9 cellular contexts compared by ENCODE assay signal in genomic region chr4:151031831-151032605, GRCh38. TPM values are rescaled to one million over a fixed set of nuclear protein-coding genes. Genes with fewer than 3 reads are reported as not detected.
A peak's percentile ranks its signal among the peaks of the same experiment; 100 is the strongest.
DNase-seq lines count a peak whose midpoint lies in the region; ATAC-seq and TF ChIP-seq lines count a peak whose summit lies in the region.
"Had no signal": no experiment of that assay in that cellular context is flagged by ENCODE, and none has a peak within 500 bp of the region (broad histone marks: within the 10 kb centered on the region; RNA-seq: fewer than 3 reads in every experiment).

No MANE protein-coding gene starts in this region.

- no peaks in the 10 kb centered on the region for H3K36me3 Mint-ChIP-seq in WTC11

- WGBS in upper lobe of left lung, 2 donors: 58 to 60% methylated on average over 11 to 12 of the region's 12 CpGs
- WGBS in testis, 2 donors: 52 to 61% methylated on average over 12 of the region's 12 CpGs

- H3K9me3 ChIP-seq in upper lobe of left lung (no peaks in the 10 kb centered on the region), testis (no peaks in the 10 kb centered on the region)
- H3K9me3 ChIP-seq: left lung had no signal

- intact Hi-C loops in testis (cut with DNase I; ENCODE audit: low total_unique reads): no loop called here

- peak; percentile 56 for ATAC-seq in GM18511 (IDR thresholded peaks at IDR 0.05; ENCODE audit: unreplicated experiment)
- peak; percentile 64 for ATAC-seq in HG02852 (IDR thresholded peaks at IDR 0.05; ENCODE audit: unreplicated experiment)
- ATAC-seq in WTC11: peak; percentile 52
- ATAC-seq in upper lobe of left lung (ENCODE audit: low FRiP score in 2 of 2): no peak
- ATAC-seq: left lung had no signal

- H3K4me1 ChIP-seq in upper lobe of left lung (no peaks in the 10 kb centered on the region), testis (no peaks in the 10 kb centered on the region)
- H3K4me1 ChIP-seq: left lung had no signal

- TF ChIP-seq POLR2A in upper lobe of left lung (IDR thresholded peaks at IDR 0.05) (no peak), testis (IDR thresholded peaks at IDR 0.05) (no peak)

- H3K27me3 ChIP-seq in upper lobe of left lung (no peaks in the 10 kb centered on the region), testis (no peaks in the 10 kb centered on the region)
- H3K27me3 ChIP-seq: left lung had no signal

- DNase-seq in WTC11 (ENCODE audit: low spot score) (no peak), iris pigment epithelial cell (ENCODE audit: low read depth) (peak; percentile 73), upper lobe of left lung (no peak), substantia nigra (lab: John Stamatoyannopoulos, UW) (no peak), testis (no peak), NCI-H774 (lab: John Stamatoyannopoulos, UW) (no peak)

- no peaks in the 10 kb centered on the region for H3K36me3 ChIP-seq in upper lobe of left lung
- H3K36me3 ChIP-seq in testis (ENCODE audit: low read depth, missing control alignments): no peaks in the 10 kb centered on the region
- H3K36me3 ChIP-seq: left lung had no signal

- peak overlapping the region; percentile 11 for H3K27ac Mint-ChIP-seq in WTC11

- peak overlapping the region in 1 of 4 donors; percentile 7 for H3K4me3 ChIP-seq in upper lobe of left lung
- no peak overlapping the region for H3K4me3 ChIP-seq in testis
- H3K4me3 ChIP-seq: left lung had no signal

- H3K4me3 Mint-ChIP-seq in WTC11: no peak overlapping the region

- H3K9me3 Mint-ChIP-seq in WTC11: no peaks in the 10 kb centered on the region

- H3K4me1 Mint-ChIP-seq in WTC11: peaks cover 19% of the 10 kb centered on the region

- CTCF ChIA-PET in WTC11 (lab: Charles Lee): interaction anchor here (0.5 to 1.3 kb wide), 3 partner anchors 14 to 1674 kb away, joined by 3 to 4 read pairs (median 3); no protein-coding TSS in a partner anchor

- TF ChIP-seq CTCF in WTC11 (IDR thresholded peaks at IDR 0.05): no peak
- no peak for TF ChIP-seq CTCF in upper lobe of left lung (IDR thresholded peaks at IDR 0.05)
- TF ChIP-seq CTCF in testis (IDR thresholded peaks at IDR 0.05): no peak

- POLR2A ChIA-PET in WTC11 (lab: Charles Lee): interaction anchor here (1.0 kb wide), 1 partner anchor 16 kb away, joined by 5 read pairs; no protein-coding TSS in a partner anchor

- H3K27ac ChIP-seq in upper lobe of left lung: no peak overlapping the region
- no peak overlapping the region for H3K27ac ChIP-seq in substantia nigra (ENCODE audit: low read depth, low read length, poor library complexity, severe bottlenecking)
- no peak overlapping the region for H3K27ac ChIP-seq in testis
- H3K27ac ChIP-seq: left lung had no signal

- TF ChIP-seq EP300 in upper lobe of left lung (IDR thresholded peaks at IDR 0.05): no peak

- H3K27me3 Mint-ChIP-seq in WTC11 (ENCODE audit: low read depth): no peaks in the 10 kb centered on the region

TF ChIP-seq in WTC11, 78 proteins besides CTCF, POLR2A, EP300 and RAD21:
- TF ChIP-seq ZNF121 (CRISPR knock-in tag; IDR thresholded peaks at IDR 0.05) (no peak), CREB1 (CRISPR knock-in tag; IDR thresholded peaks at IDR 0.05) (no peak), CBFB (CRISPR knock-in tag; IDR thresholded peaks at IDR 0.05; ENCODE audit: low read depth) (no peak), ZBTB43 (CRISPR knock-in tag; IDR thresholded peaks at IDR 0.05) (no peak), FOXP4 (CRISPR knock-in tag; IDR thresholded peaks at IDR 0.05) (no peak), NR1H2 (CRISPR knock-in tag; IDR thresholded peaks at IDR 0.05) (no peak), HMGA2 (CRISPR knock-in tag; IDR thresholded peaks at IDR 0.05) (no peak), ZNF263 (CRISPR knock-in tag; IDR thresholded peaks at IDR 0.05; ENCODE audit: low read depth) (no peak), PRRX2 (CRISPR knock-in tag; IDR thresholded peaks at IDR 0.05) (no peak), ZMAT4 (CRISPR knock-in tag; IDR thresholded peaks at IDR 0.05) (no peak), E2F5 (CRISPR knock-in tag; IDR thresholded peaks at IDR 0.05) (no peak), ERG (CRISPR knock-in tag; IDR thresholded peaks at IDR 0.05) (no peak)
TF ChIP-seq in WTC11: peak in this region for 0.

RNA-seq across cellular contexts. Expression of gene LRBA, which starts 16.9 kb away (rescaled TPM):
- total RNA-seq in WTC11 (2021): 69.1 to 74.9 TPM (median 69.6 TPM) in 3 replicates
- 100 to 1,000 TPM in 2 of 6 donors, 10 to 100 TPM in 4; 34.7 to 139 (median 56.4) TPM for total RNA-seq in upper lobe of left lung
- total RNA-seq in testis: 10 to 100 TPM; 60.8 to 61.1 TPM
- polyA plus RNA-seq in testis (ENCODE audit: insufficient read depth, low read depth, low replicate concordance): 24.6 TPM

Comparison
In these comparisons a context has a peak if more than half of its experiments do, and no peak if none do; other contexts are left out.
1. ATAC-seq: peak in GM18511 (single experiment), HG02852 (single experiment) and WTC11 (single experiment); none in upper lobe of left lung (0 of 2).